Comparison of ENCODE assay signal across 25 cellular contexts in the genomic region with DNA sequence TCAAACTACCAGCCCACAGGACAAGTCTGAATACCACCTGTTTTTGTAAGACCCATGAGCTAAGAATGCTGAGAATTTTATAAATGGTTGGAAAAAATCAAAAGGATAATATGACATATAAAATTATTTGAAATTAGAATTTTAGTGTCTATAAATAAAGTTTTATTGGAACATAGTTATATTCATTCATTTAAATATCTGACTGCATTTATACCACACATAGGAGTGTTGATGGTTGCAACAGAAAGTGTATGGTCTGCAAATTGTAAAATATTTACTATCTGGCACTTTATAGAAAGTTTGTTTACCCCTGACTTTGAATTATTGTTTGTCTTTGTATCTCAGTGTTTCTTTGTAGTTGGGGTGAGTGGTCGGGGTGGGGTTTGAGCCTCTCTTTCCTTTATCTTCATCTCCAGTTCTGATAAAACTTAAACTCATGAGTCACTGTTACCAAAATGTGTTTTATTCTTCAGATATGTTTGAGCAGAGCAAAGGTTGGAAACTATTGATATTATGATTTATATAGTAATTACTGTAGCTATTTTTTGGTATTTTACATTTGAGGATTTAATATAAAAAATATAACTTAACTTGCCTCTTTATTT.
"Had no signal": no experiment of that assay in that cellular context is flagged by ENCODE, and none has a peak within 500 bp of the region (broad histone marks: within the 10 kb centered on the region; RNA-seq: fewer than 3 reads in every experiment).

No MANE protein-coding gene starts in this region.

- H3K4me2 ChIP-seq: PC-9 had no signal

- DNase-seq: activated CD4-positive, alpha-beta T cell treated with anti-CD3 and anti-CD28 coated beads for 48 hours; activated CD4-positive, alpha-beta T cell treated with anti-CD3 and anti-CD28 coated beads, Interleukin-2, amount 50 U/mL, for 4 hours; activated CD4-positive, CD25-positive, alpha-beta regulatory T cell treated with anti-CD3 and anti-CD28 coated beads, Interleukin-2, amount 50 U/mL, for 72 hours; activated CD8-positive, alpha-beta memory T cell treated with anti-CD3 and anti-CD28 coated beads for 24 hours; activated effector memory CD4-positive, alpha-beta T cell treated with anti-CD3 and anti-CD28 coated beads, Interleukin-2, amount 50 U/mL, for 16 hours; activated naive CD4-positive, alpha-beta T cell treated with anti-CD3 and anti-CD28 coated beads for 36 hours; activated naive CD8-positive, alpha-beta T cell treated with anti-CD3 and anti-CD28 coated beads, Interleukin-2, amount 10 ng/mL, durations not matched to agents 7 days and 5 days; activated T-cell treated with anti-CD3 and anti-CD28 coated beads, Interleukin-2, amount 50 U/mL, for 4 hours; adrenal gland; anterior cingulate cortex; caudate nucleus; Karpas-422; MM.1S; NCI-H1105; NCI-H1436; NCI-H187; NCI-H2081; NCI-H446; NCI-H524; PC-9; SHP77 treated with DMSO at 0.1 percent for 48 hours; T-helper 2 cell; T1000 had no signal

- H3K27ac Mint-ChIP-seq: activated naive CD4-positive, alpha-beta T cell treated with anti-CD3 and anti-CD28 coated beads for 36 hours; activated naive CD8-positive, alpha-beta T cell treated with anti-CD3 and anti-CD28 coated beads, Interleukin-2, amount 10 ng/mL, durations not matched to agents 7 days and 5 days had no signal

- H3K27me3 ChIP-seq: adrenal gland, breast epithelium had no signal

- H3K27me3 Mint-ChIP-seq: activated naive CD8-positive, alpha-beta T cell treated with anti-CD3 and anti-CD28 coated beads, Interleukin-2, amount 10 ng/mL, durations not matched to agents 7 days and 5 days had no signal

- H3K36me3 ChIP-seq: breast epithelium had no signal

- H3K27ac ChIP-seq: adrenal gland, breast epithelium, PC-9 had no signal

- H3K9me3 Mint-ChIP-seq: activated T-cell treated with anti-CD3 and anti-CD28 coated beads, Interleukin-2, amount 50 U/mL, for 4 hours had no signal

- ATAC-seq: activated T-cell treated with anti-CD3 and anti-CD28 coated beads, Interleukin-2, amount 50 U/mL, for 4 hours had no signal

- H3K4me3 Mint-ChIP-seq: activated naive CD4-positive, alpha-beta T cell treated with anti-CD3 and anti-CD28 coated beads for 36 hours; activated naive CD8-positive, alpha-beta T cell treated with anti-CD3 and anti-CD28 coated beads, Interleukin-2, amount 10 ng/mL, durations not matched to agents 7 days and 5 days; activated T-cell treated with anti-CD3 and anti-CD28 coated beads, Interleukin-2, amount 50 U/mL, for 4 hours had no signal

- H2AFZ ChIP-seq: PC-9 had no signal

- H3K4me3 ChIP-seq: adrenal gland, breast epithelium, PC-9 had no signal

- H3K4me1 ChIP-seq: breast epithelium had no signal

- H3K9me3 ChIP-seq: adrenal gland, breast epithelium had no signal

- FAIRE-seq: TTC549 had no signal
